Comparison of ENCODE assay signal across 1 cellular context in genomic region chr12:64273527-64274403, GRCh38.
TF ChIP-seq lines count a peak whose summit lies in the region.

No MANE protein-coding gene starts in this region.

TF ChIP-seq in GM23338, 12 proteins besides CTCF, POLR2A, EP300 and RAD21 (continued from another document):
- no peak for TF ChIP-seq REST (IDR thresholded peaks at IDR 0.05; ENCODE audit: unreplicated experiment)
- no peak for TF ChIP-seq STAT1 (IDR thresholded peaks at IDR 0.05; ENCODE audit: unreplicated experiment)
- TF ChIP-seq ETS1 (IDR thresholded peaks at IDR 0.05), result no peak
- no peak for TF ChIP-seq ZNF114 (CRISPR knock-in tag; IDR thresholded peaks at IDR 0.05)
- no peak for TF ChIP-seq ZNF331 (CRISPR knock-in tag; IDR thresholded peaks at IDR 0.05; ENCODE audit: low read depth)
- no peak for TF ChIP-seq EZH2phosphoT487 (IDR thresholded peaks at IDR 0.05; ENCODE audit: unreplicated experiment)
- TF ChIP-seq NANOG (IDR thresholded peaks at IDR 0.05; ENCODE audit: borderline replicate concordance), result no peak
